ENCODE assay signal across 8 cellular contexts in the genomic region with DNA sequence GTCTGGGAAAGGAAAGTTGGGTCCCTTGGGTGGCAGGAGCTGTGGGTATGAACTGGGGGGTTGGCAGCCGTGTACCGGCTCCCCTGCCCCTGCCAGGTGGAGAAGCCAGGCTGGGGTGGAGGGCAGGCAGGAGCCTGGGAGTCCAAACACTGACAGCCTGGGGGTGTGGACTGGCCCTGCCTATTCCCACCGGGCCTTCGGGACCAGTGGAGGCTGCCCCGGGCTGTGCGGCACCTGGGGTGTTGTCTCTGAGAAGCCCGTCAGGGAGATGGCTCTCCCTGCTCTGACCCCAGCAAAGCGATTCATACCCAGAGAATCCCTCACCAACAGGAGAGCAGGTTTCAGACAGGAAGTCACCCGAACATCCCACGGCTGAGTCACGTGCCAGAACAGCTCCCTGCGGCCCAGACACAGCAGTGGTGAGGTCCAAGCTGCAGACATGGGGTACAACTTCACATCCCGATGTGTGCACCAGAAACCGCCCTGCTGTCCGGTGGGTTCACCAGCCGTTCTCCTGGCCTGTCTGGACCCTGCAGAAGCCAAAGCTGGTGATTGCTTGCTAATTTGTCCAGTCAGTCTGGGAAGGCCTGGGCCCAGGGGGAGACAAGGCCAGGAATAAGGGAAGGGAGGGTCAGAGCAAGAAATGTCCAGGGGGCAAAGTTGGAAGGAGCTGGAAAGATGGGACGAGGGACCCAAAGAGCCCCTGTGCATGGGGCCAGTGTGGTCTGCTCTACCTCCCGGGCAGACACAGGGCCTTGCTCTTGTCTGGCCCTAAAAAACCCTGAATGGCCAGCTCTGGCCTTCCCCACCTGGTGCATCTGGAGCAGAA. TPM values are rescaled to one million over a fixed set of nuclear protein-coding genes. Genes with fewer than 3 reads are reported as not detected.
DNase-seq lines count a peak whose midpoint lies in the region; ATAC-seq and TF ChIP-seq lines count a peak whose summit lies in the region.

No MANE protein-coding gene starts in this region.

- H3K27me3 ChIP-seq in MG63, result no peaks in the 10 kb centered on the region

- no peaks in the 10 kb centered on the region for H3K27me3 Mint-ChIP-seq in activated T-cell treated with anti-CD3 and anti-CD28 coated beads, Interleukin-2, amount 50 U/mL, for 24 hours
- H3K27me3 Mint-ChIP-seq in memory B cell (no peaks in the 10 kb centered on the region), chondrocyte (ENCODE audit: low read depth) (peaks cover 3% of the 10 kb centered on the region)

- peak overlapping the region; percentile 95 for H3K27ac Mint-ChIP-seq in activated T-cell treated with anti-CD3 and anti-CD28 coated beads, Interleukin-2, amount 50 U/mL, for 24 hours
- H3K27ac Mint-ChIP-seq in memory B cell, result peak overlapping the region; percentile 99
- no peak overlapping the region for H3K27ac Mint-ChIP-seq in chondrocyte (ENCODE audit: unreplicated experiment)

- H3K4me3 ChIP-seq in MG63, result no peak overlapping the region

- ATAC-seq in memory B cell (ENCODE audit: low read depth) (no peak), HG03342 (IDR thresholded peaks at IDR 0.05; ENCODE audit: unreplicated experiment) (no peak)

- DNase-seq in AG08396 (ENCODE audit: low spot score) (peak; percentile 63), MG63 (peak; percentile 37), memory B cell (ENCODE audit: low spot score in 2 of 2) (peak in 1 of 2 donors; percentile 26), chondrocyte (ENCODE audit: low spot score) (no peak), cerebellar nuclear complex (lab: John Stamatoyannopoulos, UW) (no peak), T1000 (lab: John Stamatoyannopoulos, UW) (no peak)
- DNase-seq in activated T-cell treated with anti-CD3 and anti-CD28 coated beads, Interleukin-2, amount 50 U/mL, for 24 hours, result peak; percentile 75

- no peaks in the 10 kb centered on the region for H3K36me3 ChIP-seq in MG63

- peaks cover 83% of the 10 kb centered on the region for H3K4me1 Mint-ChIP-seq in activated T-cell treated with anti-CD3 and anti-CD28 coated beads, Interleukin-2, amount 50 U/mL, for 24 hours (ENCODE audit: low read depth)
- H3K4me1 Mint-ChIP-seq in memory B cell (peaks cover 61% of the 10 kb centered on the region), chondrocyte (ENCODE audit: low read depth) (no peaks in the 10 kb centered on the region)

- peaks cover 18% of the 10 kb centered on the region for H3K36me3 Mint-ChIP-seq in activated T-cell treated with anti-CD3 and anti-CD28 coated beads, Interleukin-2, amount 50 U/mL, for 24 hours (ENCODE audit: low read depth)
- H3K36me3 Mint-ChIP-seq in memory B cell (no peaks in the 10 kb centered on the region), chondrocyte (ENCODE audit: low read depth) (no peaks in the 10 kb centered on the region)

- no peaks in the 10 kb centered on the region for H3K9me3 ChIP-seq in MG63

- TF ChIP-seq CTCF in chondrocyte (IDR thresholded peaks at IDR 0.05), result no peak

- H3K9me3 Mint-ChIP-seq in activated T-cell treated with anti-CD3 and anti-CD28 coated beads, Interleukin-2, amount 50 U/mL, for 24 hours, result no peaks in the 10 kb centered on the region
- H3K9me3 Mint-ChIP-seq in memory B cell (no peaks in the 10 kb centered on the region), chondrocyte (ENCODE audit: low read depth) (no peaks in the 10 kb centered on the region)

- H3K4me3 Mint-ChIP-seq in activated T-cell treated with anti-CD3 and anti-CD28 coated beads, Interleukin-2, amount 50 U/mL, for 24 hours, result peak overlapping the region; percentile 63
- H3K4me3 Mint-ChIP-seq in memory B cell (peak overlapping the region; percentile 97), chondrocyte (ENCODE audit: unreplicated experiment) (no peak overlapping the region)

RNA-seq across cellular contexts. Expression of a gene that starts 2.1 kb away (rescaled TPM):
- not detected in 2 replicates for total RNA-seq in MG63 (2014; rRNA removed; shearing (Covaris generic); ENCODE audit: low replicate concordance)
- 0.23 to 0.48 TPM (median 0.30 TPM) in 3 replicates for total RNA-seq in chondrocyte

RNA-seq across cellular contexts. Expression of a gene that starts 46.5 kb away (rescaled TPM):
- total RNA-seq in MG63 (2014; rRNA removed; shearing (Covaris generic); ENCODE audit: low replicate concordance), result 30.3 and 49.7 TPM in 2 replicates
- total RNA-seq in chondrocyte, result 15.6 to 18.8 TPM (median 18.0 TPM) in 3 replicates

Comparison
In these comparisons a context has a peak if more than half of its experiments do, and no peak if none do; other contexts are left out.
1. DNase-seq: peak in AG08396 (single experiment), MG63 (single experiment) and activated T-cell treated with anti-CD3 and anti-CD28 coated beads, Interleukin-2, amount 50 U/mL, for 24 hours (single experiment); none in chondrocyte (single experiment), cerebellar nuclear complex (0 of 2) and T1000 (single experiment).